Comparison of ENCODE assay signal across 11 cellular contexts in the genomic region with DNA sequence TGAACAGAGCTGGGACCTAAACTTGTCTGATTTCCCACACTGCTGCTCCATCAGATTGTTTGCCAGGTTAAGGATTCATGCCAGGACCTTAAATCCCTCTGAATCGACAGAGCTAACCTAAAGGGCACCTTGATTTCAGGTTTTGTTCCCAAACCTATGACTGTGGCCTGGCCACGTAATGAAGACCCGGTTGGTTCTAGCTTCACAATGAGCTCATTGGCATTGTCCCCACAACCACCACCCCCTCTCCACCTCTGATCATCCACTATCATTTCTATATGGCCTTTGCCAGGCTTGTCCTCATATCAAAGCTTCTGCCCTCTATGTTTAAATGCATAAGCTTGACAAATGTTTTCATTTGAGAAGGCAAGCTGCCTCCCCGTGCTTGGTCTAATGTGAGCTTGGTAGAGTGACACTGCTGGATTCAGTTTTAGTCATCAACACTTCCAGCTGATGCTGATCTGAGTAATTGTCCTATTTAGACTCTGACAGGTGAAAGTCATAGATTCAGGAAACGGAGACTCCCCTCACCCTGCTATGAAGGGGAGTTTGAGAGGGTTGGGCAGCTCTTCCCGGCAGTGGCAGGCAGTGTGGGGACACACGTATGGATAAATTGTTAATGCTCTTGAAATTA.
DNase-seq lines count a peak whose midpoint lies in the region; ATAC-seq lines count a peak whose summit lies in the region.
"Had no signal": no experiment of that assay in that cellular context is flagged by ENCODE, and none has a peak within 500 bp of the region (broad histone marks: within the 10 kb centered on the region; RNA-seq: fewer than 3 reads in every experiment).

No MANE protein-coding gene starts in this region.

- DNase-seq in activated T-helper 1 cell treated with anti-CD3 and anti-CD28 coated beads, Interleukin-12 subunit alpha, Interleukin-12 subunit beta, Interleukin-2, Interleukin-4 antibody, amounts not matched to agents 30 ng/mL and 10 ng/mL and 1 ng/mL, durations not matched to agents 14 hours and 24 hours and 36 hours (ENCODE audit: low spot score), result peak; percentile 42
- DNase-seq in 8988T (no peak), T1000 (lab: John Stamatoyannopoulos, UW) (no peak), activated gamma-delta T cell (lab: John Stamatoyannopoulos, UW) (no peak), NCI-H2081 treated with DMSO at 0.1 percent for 48 hours (lab: John Stamatoyannopoulos, UW) (no peak)
- DNase-seq: erythroblast, NCI-H2171 treated with DMSO at 0.1 percent for 48 hours had no signal

- peaks cover 4% of the 10 kb centered on the region for H3K27me3 Mint-ChIP-seq in activated T-helper 1 cell treated with anti-CD3 and anti-CD28 coated beads, Interleukin-12 subunit alpha, Interleukin-12 subunit beta, Interleukin-2, Interleukin-4 antibody, amounts not matched to agents 30 ng/mL and 10 ng/mL and 1 ng/mL, durations not matched to agents 14 hours and 24 hours and 36 hours (ENCODE audit: insufficient read depth)

- ATAC-seq in GM18517 (IDR thresholded peaks at IDR 0.05; ENCODE audit: unreplicated experiment), result peak; percentile 95
- peak; percentile 94 for ATAC-seq in GM19452 (IDR thresholded peaks at IDR 0.05; ENCODE audit: unreplicated experiment)
- peak; percentile 97 for ATAC-seq in HG02981 (IDR thresholded peaks at IDR 0.05; ENCODE audit: unreplicated experiment)
- ATAC-seq: left lobe of liver had no signal

- peak overlapping the region; percentile 27 for H3K4me3 Mint-ChIP-seq in activated T-helper 1 cell treated with anti-CD3 and anti-CD28 coated beads, Interleukin-12 subunit alpha, Interleukin-12 subunit beta, Interleukin-2, Interleukin-4 antibody, amounts not matched to agents 30 ng/mL and 10 ng/mL and 1 ng/mL, durations not matched to agents 14 hours and 24 hours and 36 hours

- intact Hi-C loops in activated T-helper 1 cell treated with anti-CD3 and anti-CD28 coated beads, Interleukin-12 subunit alpha, Interleukin-12 subunit beta, Interleukin-2, Interleukin-4 antibody, amounts not matched to agents 30 ng/mL and 10 ng/mL and 1 ng/mL, durations not matched to agents 14 hours and 24 hours and 36 hours (cut with micrococcal nuclease), result loop anchor here (1.0 to 10.0 kb wide), 7 partner anchors 13 to 628 kb away; no protein-coding TSS in a partner anchor

- H3K9me3 Mint-ChIP-seq in activated T-helper 1 cell treated with anti-CD3 and anti-CD28 coated beads, Interleukin-12 subunit alpha, Interleukin-12 subunit beta, Interleukin-2, Interleukin-4 antibody, amounts not matched to agents 30 ng/mL and 10 ng/mL and 1 ng/mL, durations not matched to agents 14 hours and 24 hours and 36 hours, result peaks cover 21% of the 10 kb centered on the region

- H3K36me3 Mint-ChIP-seq in activated T-helper 1 cell treated with anti-CD3 and anti-CD28 coated beads, Interleukin-12 subunit alpha, Interleukin-12 subunit beta, Interleukin-2, Interleukin-4 antibody, amounts not matched to agents 30 ng/mL and 10 ng/mL and 1 ng/mL, durations not matched to agents 14 hours and 24 hours and 36 hours (ENCODE audit: low read depth), result peaks cover 9% of the 10 kb centered on the region

- peaks cover 59% of the 10 kb centered on the region for H3K4me1 Mint-ChIP-seq in activated T-helper 1 cell treated with anti-CD3 and anti-CD28 coated beads, Interleukin-12 subunit alpha, Interleukin-12 subunit beta, Interleukin-2, Interleukin-4 antibody, amounts not matched to agents 30 ng/mL and 10 ng/mL and 1 ng/mL, durations not matched to agents 14 hours and 24 hours and 36 hours (ENCODE audit: low read depth)

- H3K27ac Mint-ChIP-seq in activated T-helper 1 cell treated with anti-CD3 and anti-CD28 coated beads, Interleukin-12 subunit alpha, Interleukin-12 subunit beta, Interleukin-2, Interleukin-4 antibody, amounts not matched to agents 30 ng/mL and 10 ng/mL and 1 ng/mL, durations not matched to agents 14 hours and 24 hours and 36 hours, result peak overlapping the region; percentile 41
